Comparison of ENCODE assay signal across 10 cellular contexts in genomic region chr18:63267990-63268721, GRCh38.
A peak's percentile ranks its signal among the peaks of the same experiment; 100 is the strongest.
DNase-seq lines count a peak whose midpoint lies in the region; ATAC-seq and TF ChIP-seq lines count a peak whose summit lies in the region.
"Had no signal": no experiment of that assay in that cellular context is flagged by ENCODE, and none has a peak within 500 bp of the region (broad histone marks: within the 10 kb centered on the region; RNA-seq: fewer than 3 reads in every experiment).

No MANE protein-coding gene starts in this region.

- no peak overlapping the region for H3K9ac ChIP-seq in BLaER1

- peaks cover 69% of the 10 kb centered on the region for H3K36me3 ChIP-seq in BLaER1
- H3K36me3 ChIP-seq: gastrocnemius medialis had no signal

- H3K4me3 Mint-ChIP-seq in effector memory CD8-positive, alpha-beta T cell = peak overlapping the region; percentile 13 to 47

- H3K4me3 ChIP-seq in BLaER1 (no peak overlapping the region), foreskin fibroblast (ENCODE audit: low read depth in 1 of 2, low read length in 2 of 2) (no peak overlapping the region)
- H3K4me3 ChIP-seq: gastrocnemius medialis had no signal

- H3K36me3 Mint-ChIP-seq in effector memory CD8-positive, alpha-beta T cell (ENCODE audit: insufficient read depth) = peaks cover 7% of the 10 kb centered on the region

- peaks cover 30% of the 10 kb centered on the region for H3K4me1 ChIP-seq in BLaER1

- no peaks in the 10 kb centered on the region for H3K27me3 ChIP-seq in BLaER1
- H3K27me3 ChIP-seq: gastrocnemius medialis had no signal

- ATAC-seq in GM18870 (IDR thresholded peaks at IDR 0.05; ENCODE audit: unreplicated experiment) (peak; percentile 58), HG03442 (IDR thresholded peaks at IDR 0.05; ENCODE audit: unreplicated experiment) (peak; percentile 48)
- peak; percentile 61 for ATAC-seq in effector memory CD8-positive, alpha-beta T cell (replicated peaks)
- ATAC-seq: gastrocnemius medialis had no signal

- peak overlapping the region; percentile 45 to 68 for H3K27ac Mint-ChIP-seq in effector memory CD8-positive, alpha-beta T cell

- peaks cover 39 to 41% of the 10 kb centered on the region in 2 donors for H3K4me1 Mint-ChIP-seq in effector memory CD8-positive, alpha-beta T cell (ENCODE audit: low read depth in 2 of 2)

- DNase-seq in effector memory CD8-positive, alpha-beta T cell = no peak
- DNase-seq in NCI-H524 treated with DMSO at 0.1 percent for 48 hours (lab: John Stamatoyannopoulos, UW) (no peak), NCI-H1092 (lab: John Stamatoyannopoulos, UW) (no peak), superior temporal gyrus (ENCODE audit: extremely low spot score) (no peak), foreskin fibroblast (no peak)
- DNase-seq: gastrocnemius medialis; stimulated activated CD4-positive, alpha-beta T cell treated with anti-CD3 and anti-CD28 coated beads, Interleukin-4, amount 100 ng/mL, for 1 hour had no signal

- H3K27ac ChIP-seq in BLaER1 = no peak overlapping the region
- H3K27ac ChIP-seq: gastrocnemius medialis had no signal

- peak overlapping the region; percentile 19 for H3K4me2 ChIP-seq in BLaER1

- H4K20me1 ChIP-seq in BLaER1 = peaks cover 91% of the 10 kb centered on the region

- no peak for TF ChIP-seq CTCF in foreskin fibroblast (IDR thresholded peaks at IDR 0.05; ENCODE audit: low read depth, low read length)

- H3K9me3 Mint-ChIP-seq in effector memory CD8-positive, alpha-beta T cell = no peaks in the 10 kb centered on the region

- H3K27me3 Mint-ChIP-seq in effector memory CD8-positive, alpha-beta T cell = no peaks in the 10 kb centered on the region

- H3K9me3 ChIP-seq in BLaER1 = no peaks in the 10 kb centered on the region; the same call in 1 of the 2 replicates
- H3K9me3 ChIP-seq: gastrocnemius medialis had no signal
